ENCODE assay signal across 16 cellular contexts in genomic region chr20:11469795-11470495, GRCh38.
"Had no signal": no experiment of that assay in that cellular context is flagged by ENCODE, and none has a peak within 500 bp of the region (broad histone marks: within the 10 kb centered on the region; RNA-seq: fewer than 3 reads in every experiment).

No MANE protein-coding gene starts in this region.

- DNase-seq: activated CD4-positive, alpha-beta memory T cell treated with anti-CD3 and anti-CD28 coated beads for 36 hours; activated CD4-positive, alpha-beta T cell treated with anti-CD3 and anti-CD28 coated beads for 36 hours; activated CD8-positive, alpha-beta memory T cell treated with anti-CD3 and anti-CD28 coated beads, Interleukin-2, amount 10 ng/mL, durations not matched to agents 7 days and 5 days; activated naive CD4-positive, alpha-beta T cell treated with anti-CD3 and anti-CD28 coated beads, Interleukin-2, amount 10 ng/mL, durations not matched to agents 7 days and 5 days; activated T-cell treated with anti-CD3 and anti-CD28 coated beads, Interleukin-2, amount 50 U/mL, for 24 hours; caudate nucleus; colonic mucosa; left lung; naive thymus-derived CD8-positive, alpha-beta T cell; right lobe of liver; stimulated activated CD4-positive, alpha-beta T cell treated with anti-CD3 and anti-CD28 coated beads, Interleukin-2, amount 100 ng/mL, for 24 hours; stomach; testis; upper lobe of left lung had no signal

- H3K4me3 ChIP-seq: colonic mucosa, left lung, right lobe of liver, stomach, testis, upper lobe of left lung had no signal

- H3K36me3 ChIP-seq: colonic mucosa, left lung, right lobe of liver, stomach, upper lobe of left lung had no signal

- H3K27me3 ChIP-seq: colonic mucosa, left lung, right lobe of liver, stomach, testis, upper lobe of left lung had no signal

- FAIRE-seq: endometrium, keratinocyte had no signal
